Comparison of ENCODE assay signal across 8 cellular contexts in genomic region chr5:68215888-68216736, GRCh38. TPM values are rescaled to one million over a fixed set of nuclear protein-coding genes. Genes with fewer than 3 reads are reported as not detected.
DNase-seq lines count a peak whose midpoint lies in the region; ATAC-seq and TF ChIP-seq lines count a peak whose summit lies in the region.

No MANE protein-coding gene starts in this region.

- H3K27ac Mint-ChIP-seq in CD4-positive, alpha-beta memory T cell: peak overlapping the region; percentile 44 to 93 (median 82)
- peak overlapping the region; percentile 70 for H3K27ac Mint-ChIP-seq in activated T-cell treated with anti-CD3 and anti-CD28 coated beads, Interleukin-2, amount 50 U/mL, for 72 hours

- no peaks in the 10 kb centered on the region for H3K9me2 ChIP-seq in PC-9 (ENCODE audit: insufficient read depth)

- H3K4me1 ChIP-seq in CD4-positive, alpha-beta memory T cell (ENCODE audit: insufficient read depth, low read length): peaks cover 49% of the 10 kb centered on the region
- H3K4me1 ChIP-seq in PC-9 (replicated peaks; ENCODE audit: insufficient read depth) (peaks cover 22% of the 10 kb centered on the region), thymus (ENCODE audit: control insufficient read depth, insufficient read depth, low read length) (peaks cover 13% of the 10 kb centered on the region)

- H3K27ac ChIP-seq in CD4-positive, alpha-beta memory T cell (ENCODE audit: low read depth, low read length): peak overlapping the region; percentile 80
- H3K27ac ChIP-seq in PC-9: no peak overlapping the region
- peak overlapping the region; percentile 97 for H3K27ac ChIP-seq in thymus (ENCODE audit: low read depth)

- peaks cover 21% of the 10 kb centered on the region; the same call in 1 of the 2 replicates for H3K79me2 ChIP-seq in PC-9 (ENCODE audit: low read depth)

- H3F3A ChIP-seq in PC-9 (ENCODE audit: insufficient read depth, low read depth): peaks cover 8% of the 10 kb centered on the region; the same call in 1 of the 2 replicates

- H3K36me3 Mint-ChIP-seq in CD4-positive, alpha-beta memory T cell: peaks cover 14 to 31% of the 10 kb centered on the region in 2 donors
- peaks cover 11 to 20% of the 10 kb centered on the region in 2 donors for H3K36me3 Mint-ChIP-seq in activated T-cell treated with anti-CD3 and anti-CD28 coated beads, Interleukin-2, amount 50 U/mL, for 72 hours (ENCODE audit: insufficient read depth in 2 of 2)

- no peak for TF ChIP-seq CTCF in PC-9 (conservative IDR thresholded peaks at IDR 0.05)
- no peak for TF ChIP-seq CTCF in fibroblast of villous mesenchyme (IDR thresholded peaks at IDR 0.05; ENCODE audit: insufficient read depth, low read depth, low read length)
- no peak for TF ChIP-seq CTCF in omental fat pad (IDR thresholded peaks at IDR 0.05)

- DNase-seq in CD4-positive, alpha-beta memory T cell: peak in 4 of 5 donors; percentile 52 to 88 (median 72)
- DNase-seq in PC-9 (peak in 1 of 2 experiments; percentile 25), fibroblast of villous mesenchyme (ENCODE audit: low read depth) (peak; percentile 40), omental fat pad (ENCODE audit: low spot score) (no peak)
- peak; percentile 73 for DNase-seq in activated T-cell treated with anti-CD3 and anti-CD28 coated beads, Interleukin-2, amount 50 U/mL, for 72 hours

- POLR2A ChIA-PET in CD4-positive, alpha-beta memory T cell (lab: Charles Lee; ENCODE audit: partially characterized antibody): interaction anchor here (0.6 to 6.9 kb wide), 30 partner anchors 8 to 1212 kb away, joined by 3 to 73 read pairs (median 8); no protein-coding TSS in a partner anchor
- POLR2A ChIA-PET in PC-9 (lab: Charles Lee; ENCODE audit: unreplicated experiment): interaction anchor here (0.5 to 0.7 kb wide), 6 partner anchors 12 to 643 kb away, joined by 3 to 11 read pairs (median 4); no protein-coding TSS in a partner anchor

- no peaks in the 10 kb centered on the region for H4K20me1 ChIP-seq in PC-9 (ENCODE audit: insufficient read depth)

- BruUV-seq in PC-9 (replicated peaks; lab: Mats Ljungman, UMichigan): no TSS peak

- ATAC-seq in GM19452 (IDR thresholded peaks at IDR 0.05; ENCODE audit: unreplicated experiment) (peak; percentile 46), HG03565 (IDR thresholded peaks at IDR 0.05; ENCODE audit: unreplicated experiment) (peak; percentile 24), omental fat pad (ENCODE audit: low FRiP score) (peak; percentile 26)
- ATAC-seq in activated T-cell treated with anti-CD3 and anti-CD28 coated beads, Interleukin-2, amount 50 U/mL, for 72 hours (replicated peaks in 1 of 2): peak; percentile 68 to 71

- H3K4me2 ChIP-seq in PC-9: peak overlapping the region; percentile 81

- H3K4me3 ChIP-seq in CD4-positive, alpha-beta memory T cell (ENCODE audit: low read length in 2 of 2): peak overlapping the region; percentile 85 to 89
- H3K4me3 ChIP-seq in PC-9 (peak overlapping the region; percentile 73), fibroblast of villous mesenchyme (ENCODE audit: low read depth, low read length) (peak overlapping the region; percentile 94), thymus (ENCODE audit: low read length) (peak overlapping the region; percentile 87)

- no peaks in the 10 kb centered on the region for H3K27me3 Mint-ChIP-seq in CD4-positive, alpha-beta memory T cell
- H3K27me3 Mint-ChIP-seq in activated T-cell treated with anti-CD3 and anti-CD28 coated beads, Interleukin-2, amount 50 U/mL, for 72 hours (ENCODE audit: low read depth): no peaks in the 10 kb centered on the region

- H3K9me3 ChIP-seq in CD4-positive, alpha-beta memory T cell (ENCODE audit: control insufficient read depth in 1 of 2, low read length in 2 of 2): no peaks in the 10 kb centered on the region
- H3K9me3 ChIP-seq in PC-9 (ENCODE audit: insufficient read depth, low read depth) (no peaks in the 10 kb centered on the region; the same call in 1 of the 2 replicates), thymus (ENCODE audit: control insufficient read depth) (no peaks in the 10 kb centered on the region)

- peaks cover 41 to 53% (median 48%) of the 10 kb centered on the region in 4 donors for H3K4me1 Mint-ChIP-seq in CD4-positive, alpha-beta memory T cell
- peaks cover 44% of the 10 kb centered on the region for H3K4me1 Mint-ChIP-seq in activated T-cell treated with anti-CD3 and anti-CD28 coated beads, Interleukin-2, amount 50 U/mL, for 72 hours (ENCODE audit: low read depth)

- intact Hi-C loops in CD4-positive, alpha-beta memory T cell (cut with micrococcal nuclease): loop anchor here (1.0 to 10.0 kb wide), 7 partner anchors 23 to 1149 kb away; partner anchors contain the start of genes AK6, RAD17 and TAF9
- intact Hi-C loops in PC-9 (cut with micrococcal nuclease; ENCODE audit: unreplicated experiment): no loop called here

- H3K9me3 Mint-ChIP-seq in CD4-positive, alpha-beta memory T cell: peaks cover 0 to 6% (median under 1%) of the 10 kb centered on the region in 8 donors
- peaks cover 7 to 8% of the 10 kb centered on the region in 2 donors for H3K9me3 Mint-ChIP-seq in activated T-cell treated with anti-CD3 and anti-CD28 coated beads, Interleukin-2, amount 50 U/mL, for 72 hours

- CTCF ChIA-PET in CD4-positive, alpha-beta memory T cell (lab: Charles Lee; ENCODE audit: partially characterized antibody): interaction anchor here (0.7 to 5.6 kb wide), 23 partner anchors 8 to 1057 kb away, joined by 3 to 58 read pairs (median 5); no protein-coding TSS in a partner anchor
- CTCF ChIA-PET in PC-9 (lab: Charles Lee): interaction anchor here (0.6 to 1.6 kb wide), 2 partner anchors 8 to 37 kb away, joined by 3 to 7 read pairs; no protein-coding TSS in a partner anchor

- WGBS in thymus: under 1% methylated on average over 80 of the region's 80 CpGs

- H3K4me3 Mint-ChIP-seq in CD4-positive, alpha-beta memory T cell: peak overlapping the region; percentile 85 to 96 (median 94)
- peak overlapping the region; percentile 84 to 92 for H3K4me3 Mint-ChIP-seq in activated T-cell treated with anti-CD3 and anti-CD28 coated beads, Interleukin-2, amount 50 U/mL, for 72 hours

- peak overlapping the region; percentile 84 for H2AFZ ChIP-seq in PC-9

- peaks cover 5% of the 10 kb centered on the region for H3K36me3 ChIP-seq in CD4-positive, alpha-beta memory T cell (ENCODE audit: insufficient read depth, low read length)
- no peaks in the 10 kb centered on the region for H3K36me3 ChIP-seq in PC-9 (ENCODE audit: low read depth)
- peaks cover 5% of the 10 kb centered on the region for H3K36me3 ChIP-seq in thymus (ENCODE audit: control insufficient read depth, insufficient read depth)

- H3K27me3 ChIP-seq in CD4-positive, alpha-beta memory T cell (ENCODE audit: insufficient read depth, low read length): no peaks in the 10 kb centered on the region
- H3K27me3 ChIP-seq in PC-9 (ENCODE audit: insufficient read depth, low read depth) (no peaks in the 10 kb centered on the region), thymus (ENCODE audit: control insufficient read depth, insufficient read depth) (no peaks in the 10 kb centered on the region)

RNA-seq across cellular contexts. Expression of gene PIK3R1, which starts 0.6 kb away (rescaled TPM):
- 100 to 1,000 TPM; 151 to 152 TPM for total RNA-seq in CD4-positive, alpha-beta memory T cell
- 10 to 100 TPM; 92.6 to 98.3 TPM for polyA plus RNA-seq in CD4-positive, alpha-beta memory T cell
- total RNA-seq in PC-9 (2021) (15.1 and 15.9 TPM in 2 replicates), fibroblast of villous mesenchyme (34.5 and 73.8 TPM in 2 replicates), omental fat pad (100 to 1,000 TPM in 3 of 4 donors, 10 to 100 TPM in 1; 90.5 to 188 (median 148) TPM)
- 10 to 100 TPM; 46.5 to 74.2 TPM for total RNA-seq in activated T-cell treated with anti-CD3 and anti-CD28 coated beads, Interleukin-2, amount 50 U/mL, for 72 hours
- polyA plus RNA-seq in thymus: 33.7 TPM
